Comparison of ENCODE assay signal across 18 cellular contexts in the genomic region with DNA sequence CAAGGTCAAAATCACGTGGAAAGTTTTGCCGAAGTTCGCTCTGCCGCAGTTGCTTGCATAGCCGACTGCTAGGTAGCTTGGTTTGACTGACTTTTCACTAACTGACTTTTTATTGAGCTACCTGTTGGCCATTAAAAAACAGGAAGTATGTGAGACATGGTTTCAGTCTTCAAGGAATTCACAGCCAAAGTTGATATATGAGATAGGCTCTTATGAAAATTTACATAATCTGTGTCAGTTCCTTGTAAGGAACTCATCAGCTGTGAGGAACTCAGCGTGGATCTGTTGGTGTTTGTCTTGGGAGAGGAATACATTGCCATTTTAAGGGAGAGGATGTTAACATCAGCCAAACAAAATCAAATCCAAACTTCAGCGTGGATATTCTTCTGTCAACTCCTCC. TPM values are rescaled to one million over a fixed set of nuclear protein-coding genes. Genes with fewer than 3 reads are reported as not detected.
DNase-seq lines count a peak whose midpoint lies in the region; ATAC-seq and TF ChIP-seq lines count a peak whose summit lies in the region.
"Had no signal": no experiment of that assay in that cellular context is flagged by ENCODE, and none has a peak within 500 bp of the region (broad histone marks: within the 10 kb centered on the region; RNA-seq: fewer than 3 reads in every experiment).

No MANE protein-coding gene starts in this region.

- WGBS in liver, result 65% methylated on average over 7 of the region's 7 CpGs
- 62 to 78% methylated on average over 7 of the region's 7 CpGs for WGBS in thyroid gland, 2 donors

- DNase-seq in M059J (ENCODE audit: low read depth) (peak; percentile 42), chondrocyte (ENCODE audit: low spot score) (no peak), thyroid gland (no peak), D341Med (ENCODE audit: low spot score) (no peak), mucosa of descending colon (no peak)
- no peak for DNase-seq in activated CD4-positive, alpha-beta T cell treated with anti-CD3 and anti-CD28 coated beads, Interleukin-2, amount 50 U/mL, for 1 hour
- no peak for DNase-seq in activated T-cell treated with anti-CD3 and anti-CD28 coated beads, Interleukin-2, amount 50 U/mL, for 48 hours
- DNase-seq: CD4-positive, CD25-positive, alpha-beta regulatory T cell; NCI-H2081 treated with DMSO at 0.1 percent for 48 hours; psoas muscle; SHP77 had no signal

- H3K27ac Mint-ChIP-seq in chondrocyte (ENCODE audit: unreplicated experiment), result peak overlapping the region; percentile 88
- H3K27ac Mint-ChIP-seq: activated naive CD4-positive, alpha-beta T cell treated with anti-CD3 and anti-CD28 coated beads, Interleukin-2, amount 50 U/mL, for 24 hours; CD4-positive, CD25-positive, alpha-beta regulatory T cell had no signal

- TF ChIP-seq RAD21 in liver (IDR thresholded peaks at IDR 0.05), result no peak

- H3K9me3 ChIP-seq in liver (ENCODE audit: control insufficient read depth in 4 of 4, low read length in 3 of 4) (no peaks in the 10 kb centered on the region), thyroid gland (no peaks in the 10 kb centered on the region), mucosa of descending colon (no peaks in the 10 kb centered on the region)
- H3K9me3 ChIP-seq: psoas muscle had no signal

- H3K4me1 ChIP-seq in liver (ENCODE audit: control insufficient read depth in 4 of 4, insufficient read depth in 4 of 4, low read length in 3 of 4) (peaks cover 10 to 45% (median 37%) of the 10 kb centered on the region in 4 donors), thyroid gland (peaks cover 49 to 60% of the 10 kb centered on the region in 2 donors), mucosa of descending colon (ENCODE audit: low read depth) (peaks cover 5% of the 10 kb centered on the region)

- intact Hi-C loops in thyroid gland (cut with DNase I), result no loop called here
- intact Hi-C loops in mucosa of descending colon (cut with DNase I, micrococcal nuclease), result no loop called here

- no peaks in the 10 kb centered on the region for H3K9me3 Mint-ChIP-seq in chondrocyte (ENCODE audit: low read depth)
- H3K9me3 Mint-ChIP-seq: activated naive CD4-positive, alpha-beta T cell treated with anti-CD3 and anti-CD28 coated beads, Interleukin-2, amount 50 U/mL, for 24 hours; CD4-positive, CD25-positive, alpha-beta regulatory T cell had no signal

- H3K36me3 ChIP-seq in liver (ENCODE audit: control insufficient read depth in 4 of 4, insufficient read depth in 3 of 4, low read depth in 1 of 4, low read length in 3 of 4) (peaks cover 0 to 8% (median 1%) of the 10 kb centered on the region in 4 donors), thyroid gland (no peaks in the 10 kb centered on the region), mucosa of descending colon (ENCODE audit: low read depth) (no peaks in the 10 kb centered on the region)

- TF ChIP-seq CTCF in chondrocyte (IDR thresholded peaks at IDR 0.05), result no peak
- TF ChIP-seq CTCF in liver (IDR thresholded peaks at IDR 0.05; ENCODE audit: low read depth, low read length, missing input control), result no peak
- TF ChIP-seq CTCF in thyroid gland (IDR thresholded peaks at IDR 0.05), result no peak
- TF ChIP-seq CTCF in mucosa of descending colon (IDR thresholded peaks at IDR 0.05), result no peak

- H3K27me3 ChIP-seq in liver (ENCODE audit: control insufficient read depth in 4 of 4, insufficient read depth in 4 of 4, low read length in 3 of 4) (no peaks in the 10 kb centered on the region), thyroid gland (no peaks in the 10 kb centered on the region)

- H3K27ac ChIP-seq in liver (ENCODE audit: low read depth in 1 of 2, low read length in 2 of 2), result peak overlapping the region; percentile 77 to 87
- H3K27ac ChIP-seq in thyroid gland, result peak overlapping the region; percentile 88 to 98 (median 94)
- H3K27ac ChIP-seq: HL-60, psoas muscle had no signal

- no peak for TF ChIP-seq POLR2A in thyroid gland (IDR thresholded peaks at IDR 0.05)

- peaks cover 85% of the 10 kb centered on the region for H3K4me1 Mint-ChIP-seq in chondrocyte (ENCODE audit: low read depth)
- H3K4me1 Mint-ChIP-seq: activated naive CD4-positive, alpha-beta T cell treated with anti-CD3 and anti-CD28 coated beads, Interleukin-2, amount 50 U/mL, for 24 hours; CD4-positive, CD25-positive, alpha-beta regulatory T cell had no signal

- no peak overlapping the region for H3K9ac ChIP-seq in liver (ENCODE audit: low read depth in 1 of 2, low read length in 2 of 2)

- peaks cover 4% of the 10 kb centered on the region for H3K36me3 Mint-ChIP-seq in chondrocyte (ENCODE audit: low read depth)
- H3K36me3 Mint-ChIP-seq: activated naive CD4-positive, alpha-beta T cell treated with anti-CD3 and anti-CD28 coated beads, Interleukin-2, amount 50 U/mL, for 24 hours; CD4-positive, CD25-positive, alpha-beta regulatory T cell had no signal

- H3K27me3 Mint-ChIP-seq in chondrocyte (ENCODE audit: low read depth), result no peaks in the 10 kb centered on the region

- no peak for ATAC-seq in mucosa of descending colon
- ATAC-seq: psoas muscle had no signal

- no peak overlapping the region for H3K4me3 ChIP-seq in liver (ENCODE audit: low read depth in 1 of 3, low read length in 3 of 3)
- H3K4me3 ChIP-seq in thyroid gland (replicated peaks in 1 of 3), result no peak overlapping the region
- no peak overlapping the region for H3K4me3 ChIP-seq in mucosa of descending colon
- H3K4me3 ChIP-seq: psoas muscle had no signal

- peak overlapping the region; percentile 46 for H3K4me3 Mint-ChIP-seq in chondrocyte (ENCODE audit: unreplicated experiment)
- H3K4me3 Mint-ChIP-seq: activated naive CD4-positive, alpha-beta T cell treated with anti-CD3 and anti-CD28 coated beads, Interleukin-2, amount 50 U/mL, for 24 hours; CD4-positive, CD25-positive, alpha-beta regulatory T cell had no signal

TF ChIP-seq in liver, 16 proteins besides CTCF, POLR2A, EP300 and RAD21:
- no peak for TF ChIP-seq TAF1 (conservative IDR thresholded peaks at IDR 0.05)
- TF ChIP-seq, protein P1, sequence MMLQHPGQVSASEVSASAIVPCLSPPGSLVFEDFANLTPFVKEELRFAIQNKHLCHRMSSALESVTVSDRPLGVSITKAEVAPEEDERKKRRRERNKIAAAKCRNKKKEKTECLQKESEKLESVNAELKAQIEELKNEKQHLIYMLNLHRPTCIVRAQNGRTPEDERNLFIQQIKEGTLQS (IDR thresholded peaks at IDR 0.05), result no peak
- TF ChIP-seq, protein P2, sequence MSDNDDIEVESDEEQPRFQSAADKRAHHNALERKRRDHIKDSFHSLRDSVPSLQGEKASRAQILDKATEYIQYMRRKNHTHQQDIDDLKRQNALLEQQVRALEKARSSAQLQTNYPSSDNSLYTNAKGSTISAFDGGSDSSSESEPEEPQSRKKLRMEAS (IDR thresholded peaks at IDR 0.05), result no peak
- no peak for TF ChIP-seq HNF4G (IDR thresholded peaks at IDR 0.05)
- TF ChIP-seq FOXA2 (IDR thresholded peaks at IDR 0.05), result no peak
- TF ChIP-seq JUND (IDR thresholded peaks at IDR 0.05), result no peak
- no peak for TF ChIP-seq EGR1 (IDR thresholded peaks at IDR 0.05; ENCODE audit: low read depth in 2 of 2)
- TF ChIP-seq SP1 (IDR thresholded peaks at IDR 0.05), result no peak
- no peak for TF ChIP-seq YY1 (IDR thresholded peaks at IDR 0.05)
- no peak for TF ChIP-seq FOXA1 (IDR thresholded peaks at IDR 0.05)
- TF ChIP-seq RXRA (IDR thresholded peaks at IDR 0.05), result no peak
- TF ChIP-seq, protein P3, sequence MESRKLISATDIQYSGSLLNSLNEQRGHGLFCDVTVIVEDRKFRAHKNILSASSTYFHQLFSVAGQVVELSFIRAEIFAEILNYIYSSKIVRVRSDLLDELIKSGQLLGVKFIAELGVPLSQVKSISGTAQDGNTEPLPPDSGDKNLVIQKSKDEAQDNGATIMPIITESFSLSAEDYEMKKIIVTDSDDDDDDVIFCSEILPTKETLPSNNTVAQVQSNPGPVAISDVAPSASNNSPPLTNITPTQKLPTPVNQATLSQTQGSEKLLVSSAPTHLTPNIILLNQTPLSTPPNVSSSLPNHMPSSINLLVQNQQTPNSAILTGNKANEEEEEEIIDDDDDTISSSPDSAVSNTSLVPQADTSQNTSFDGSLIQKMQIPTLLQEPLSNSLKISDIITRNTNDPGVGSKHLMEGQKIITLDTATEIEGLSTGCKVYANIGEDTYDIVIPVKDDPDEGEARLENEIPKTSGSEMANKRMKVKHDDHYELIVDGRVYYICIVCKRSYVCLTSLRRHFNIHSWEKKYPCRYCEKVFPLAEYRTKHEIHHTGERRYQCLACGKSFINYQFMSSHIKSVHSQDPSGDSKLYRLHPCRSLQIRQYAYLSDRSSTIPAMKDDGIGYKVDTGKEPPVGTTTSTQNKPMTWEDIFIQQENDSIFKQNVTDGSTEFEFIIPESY (IDR thresholded peaks at IDR 0.05), result no peak

RNA-seq across cellular contexts. Expression of a gene that starts 2.1 kb away (rescaled TPM):
- not detected in 2 replicates for total RNA-seq in M059J (2014; rRNA removed; shearing (Covaris generic))
- total RNA-seq in chondrocyte (not detected in 3 replicates), liver (not detected), thyroid gland (not detected), mucosa of descending colon (not detected)
- polyA plus RNA-seq in liver, result under 1 TPM in 1 of 2 donors, not detected in 1; 0.64 TPM
- total RNA-seq: CD4-positive, CD25-positive, alpha-beta regulatory T cell; G401; H4; LHCN-M2; mucosa of gallbladder; psoas muscle had no signal
- polyA plus RNA-seq: CD4-positive, CD25-positive, alpha-beta regulatory T cell; psoas muscle had no signal

RNA-seq across cellular contexts. Expression of a gene that starts 32.1 kb away (rescaled TPM):
- total RNA-seq in M059J (2014; rRNA removed; shearing (Covaris generic)), result 13.0 and 13.3 TPM in 2 replicates
- total RNA-seq in chondrocyte (237 to 331 TPM (median 328 TPM) in 3 replicates), liver (10 to 100 TPM; 29.4 to 62.6 TPM), thyroid gland (100 to 1,000 TPM; 103 to 172 (median 129) TPM), mucosa of descending colon (100 to 1,000 TPM in 1 of 3 donors, 10 to 100 TPM in 2; 44.4 to 111 (median 53.6) TPM)
- 10 to 100 TPM; 28.4 to 50.2 TPM for polyA plus RNA-seq in liver
